ENCODE assay signal across 1 cellular context in the genomic region with DNA sequence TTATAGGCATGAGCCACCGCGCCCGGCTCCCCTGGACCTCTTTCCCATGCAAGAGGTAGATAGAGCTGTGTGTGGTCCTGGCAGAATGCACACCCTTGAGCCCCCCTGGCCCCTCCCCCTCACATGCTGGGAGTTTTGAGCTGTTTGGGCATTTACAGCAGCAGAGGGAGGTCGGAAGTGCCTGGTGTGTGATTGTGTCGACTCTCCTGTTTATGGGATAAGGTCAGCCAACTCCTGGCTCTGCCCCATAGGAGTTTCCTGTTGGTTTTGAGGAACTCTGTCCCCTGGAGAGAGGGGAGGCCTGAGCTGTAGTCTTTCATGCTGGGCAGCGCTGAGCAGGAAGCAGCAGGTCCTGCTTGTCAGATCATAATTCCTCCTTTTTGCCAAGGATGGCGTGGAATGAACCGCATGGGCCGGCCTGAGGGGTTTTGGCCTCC.
TF ChIP-seq lines count a peak whose summit lies in the region.

No MANE protein-coding gene starts in this region.

TF ChIP-seq in GM23338, 12 proteins besides CTCF, POLR2A, EP300 and RAD21:
- TF ChIP-seq POLR2AphosphoS5 (IDR thresholded peaks at IDR 0.05; ENCODE audit: low read depth), result no peak; the same call in 1 of the 2 replicates
- TF ChIP-seq ZNF114 (CRISPR knock-in tag; IDR thresholded peaks at IDR 0.05), result no peak
- TF ChIP-seq, protein P1, sequence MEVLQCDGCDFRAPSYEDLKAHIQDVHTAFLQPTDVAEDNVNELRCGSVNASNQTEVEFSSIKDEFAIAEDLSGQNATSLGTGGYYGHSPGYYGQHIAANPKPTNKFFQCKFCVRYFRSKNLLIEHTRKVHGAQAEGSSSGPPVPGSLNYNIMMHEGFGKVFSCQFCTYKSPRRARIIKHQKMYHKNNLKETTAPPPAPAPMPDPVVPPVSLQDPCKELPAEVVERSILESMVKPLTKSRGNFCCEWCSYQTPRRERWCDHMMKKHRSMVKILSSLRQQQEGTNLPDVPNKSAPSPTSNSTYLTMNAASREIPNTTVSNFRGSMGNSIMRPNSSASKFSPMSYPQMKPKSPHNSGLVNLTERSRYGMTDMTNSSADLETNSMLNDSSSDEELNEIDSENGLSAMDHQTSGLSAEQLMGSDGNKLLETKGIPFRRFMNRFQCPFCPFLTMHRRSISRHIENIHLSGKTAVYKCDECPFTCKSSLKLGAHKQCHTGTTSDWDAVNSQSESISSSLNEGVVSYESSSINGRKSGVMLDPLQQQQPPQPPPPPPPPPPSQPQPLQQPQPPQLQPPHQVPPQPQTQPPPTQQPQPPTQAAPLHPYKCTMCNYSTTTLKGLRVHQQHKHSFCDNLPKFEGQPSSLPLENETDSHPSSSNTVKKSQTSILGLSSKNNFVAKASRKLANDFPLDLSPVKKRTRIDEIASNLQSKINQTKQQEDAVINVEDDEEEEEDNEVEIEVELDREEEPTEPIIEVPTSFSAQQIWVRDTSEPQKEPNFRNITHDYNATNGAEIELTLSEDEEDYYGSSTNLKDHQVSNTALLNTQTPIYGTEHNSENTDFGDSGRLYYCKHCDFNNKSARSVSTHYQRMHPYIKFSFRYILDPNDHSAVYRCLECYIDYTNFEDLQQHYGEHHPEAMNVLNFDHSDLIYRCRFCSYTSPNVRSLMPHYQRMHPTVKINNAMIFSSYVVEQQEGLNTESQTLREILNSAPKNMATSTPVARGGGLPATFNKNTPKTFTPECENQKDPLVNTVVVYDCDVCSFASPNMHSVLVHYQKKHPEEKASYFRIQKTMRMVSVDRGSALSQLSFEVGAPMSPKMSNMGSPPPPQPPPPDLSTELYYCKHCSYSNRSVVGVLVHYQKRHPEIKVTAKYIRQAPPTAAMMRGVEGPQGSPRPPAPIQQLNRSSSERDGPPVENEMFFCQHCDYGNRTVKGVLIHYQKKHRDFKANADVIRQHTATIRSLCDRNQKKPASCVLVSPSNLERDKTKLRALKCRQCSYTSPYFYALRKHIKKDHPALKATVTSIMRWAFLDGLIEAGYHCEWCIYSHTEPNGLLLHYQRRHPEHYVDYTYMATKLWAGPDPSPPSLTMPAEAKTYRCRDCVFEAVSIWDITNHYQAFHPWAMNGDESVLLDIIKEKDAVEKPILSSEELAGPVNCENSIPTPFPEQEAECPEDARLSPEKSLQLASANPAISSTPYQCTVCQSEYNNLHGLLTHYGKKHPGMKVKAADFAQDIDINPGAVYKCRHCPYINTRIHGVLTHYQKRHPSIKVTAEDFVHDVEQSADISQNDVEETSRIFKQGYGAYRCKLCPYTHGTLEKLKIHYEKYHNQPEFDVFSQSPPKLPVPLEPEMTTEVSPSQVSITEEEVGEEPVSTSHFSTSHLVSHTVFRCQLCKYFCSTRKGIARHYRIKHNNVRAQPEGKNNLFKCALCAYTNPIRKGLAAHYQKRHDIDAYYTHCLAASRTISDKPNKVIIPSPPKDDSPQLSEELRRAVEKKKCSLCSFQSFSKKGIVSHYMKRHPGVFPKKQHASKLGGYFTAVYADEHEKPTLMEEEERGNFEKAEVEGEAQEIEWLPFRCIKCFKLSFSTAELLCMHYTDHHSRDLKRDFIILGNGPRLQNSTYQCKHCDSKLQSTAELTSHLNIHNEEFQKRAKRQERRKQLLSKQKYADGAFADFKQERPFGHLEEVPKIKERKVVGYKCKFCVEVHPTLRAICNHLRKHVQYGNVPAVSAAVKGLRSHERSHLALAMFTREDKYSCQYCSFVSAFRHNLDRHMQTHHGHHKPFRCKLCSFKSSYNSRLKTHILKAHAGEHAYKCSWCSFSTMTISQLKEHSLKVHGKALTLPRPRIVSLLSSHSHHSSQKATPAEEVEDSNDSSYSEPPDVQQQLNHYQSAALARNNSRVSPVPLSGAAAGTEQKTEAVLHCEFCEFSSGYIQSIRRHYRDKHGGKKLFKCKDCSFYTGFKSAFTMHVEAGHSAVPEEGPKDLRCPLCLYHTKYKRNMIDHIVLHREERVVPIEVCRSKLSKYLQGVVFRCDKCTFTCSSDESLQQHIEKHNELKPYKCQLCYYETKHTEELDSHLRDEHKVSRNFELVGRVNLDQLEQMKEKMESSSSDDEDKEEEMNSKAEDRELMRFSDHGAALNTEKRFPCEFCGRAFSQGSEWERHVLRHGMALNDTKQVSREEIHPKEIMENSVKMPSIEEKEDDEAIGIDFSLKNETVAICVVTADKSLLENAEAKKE (CRISPR knock-in tag; IDR thresholded peaks at IDR 0.05), result 0 out of 2 replicates have a peak, but pooled peaks have one; percentile 36
- no peak for TF ChIP-seq EZH2phosphoT487 (IDR thresholded peaks at IDR 0.05; ENCODE audit: unreplicated experiment)
- no peak for TF ChIP-seq JUNB (IDR thresholded peaks at IDR 0.05; ENCODE audit: unreplicated experiment)
- TF ChIP-seq NANOG (IDR thresholded peaks at IDR 0.05; ENCODE audit: borderline replicate concordance), result no peak
- TF ChIP-seq, protein P2, sequence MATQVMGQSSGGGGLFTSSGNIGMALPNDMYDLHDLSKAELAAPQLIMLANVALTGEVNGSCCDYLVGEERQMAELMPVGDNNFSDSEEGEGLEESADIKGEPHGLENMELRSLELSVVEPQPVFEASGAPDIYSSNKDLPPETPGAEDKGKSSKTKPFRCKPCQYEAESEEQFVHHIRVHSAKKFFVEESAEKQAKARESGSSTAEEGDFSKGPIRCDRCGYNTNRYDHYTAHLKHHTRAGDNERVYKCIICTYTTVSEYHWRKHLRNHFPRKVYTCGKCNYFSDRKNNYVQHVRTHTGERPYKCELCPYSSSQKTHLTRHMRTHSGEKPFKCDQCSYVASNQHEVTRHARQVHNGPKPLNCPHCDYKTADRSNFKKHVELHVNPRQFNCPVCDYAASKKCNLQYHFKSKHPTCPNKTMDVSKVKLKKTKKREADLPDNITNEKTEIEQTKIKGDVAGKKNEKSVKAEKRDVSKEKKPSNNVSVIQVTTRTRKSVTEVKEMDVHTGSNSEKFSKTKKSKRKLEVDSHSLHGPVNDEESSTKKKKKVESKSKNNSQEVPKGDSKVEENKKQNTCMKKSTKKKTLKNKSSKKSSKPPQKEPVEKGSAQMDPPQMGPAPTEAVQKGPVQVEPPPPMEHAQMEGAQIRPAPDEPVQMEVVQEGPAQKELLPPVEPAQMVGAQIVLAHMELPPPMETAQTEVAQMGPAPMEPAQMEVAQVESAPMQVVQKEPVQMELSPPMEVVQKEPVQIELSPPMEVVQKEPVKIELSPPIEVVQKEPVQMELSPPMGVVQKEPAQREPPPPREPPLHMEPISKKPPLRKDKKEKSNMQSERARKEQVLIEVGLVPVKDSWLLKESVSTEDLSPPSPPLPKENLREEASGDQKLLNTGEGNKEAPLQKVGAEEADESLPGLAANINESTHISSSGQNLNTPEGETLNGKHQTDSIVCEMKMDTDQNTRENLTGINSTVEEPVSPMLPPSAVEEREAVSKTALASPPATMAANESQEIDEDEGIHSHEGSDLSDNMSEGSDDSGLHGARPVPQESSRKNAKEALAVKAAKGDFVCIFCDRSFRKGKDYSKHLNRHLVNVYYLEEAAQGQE (IDR thresholded peaks at IDR 0.05; ENCODE audit: unreplicated experiment), result no peak
- TF ChIP-seq, protein P3, sequence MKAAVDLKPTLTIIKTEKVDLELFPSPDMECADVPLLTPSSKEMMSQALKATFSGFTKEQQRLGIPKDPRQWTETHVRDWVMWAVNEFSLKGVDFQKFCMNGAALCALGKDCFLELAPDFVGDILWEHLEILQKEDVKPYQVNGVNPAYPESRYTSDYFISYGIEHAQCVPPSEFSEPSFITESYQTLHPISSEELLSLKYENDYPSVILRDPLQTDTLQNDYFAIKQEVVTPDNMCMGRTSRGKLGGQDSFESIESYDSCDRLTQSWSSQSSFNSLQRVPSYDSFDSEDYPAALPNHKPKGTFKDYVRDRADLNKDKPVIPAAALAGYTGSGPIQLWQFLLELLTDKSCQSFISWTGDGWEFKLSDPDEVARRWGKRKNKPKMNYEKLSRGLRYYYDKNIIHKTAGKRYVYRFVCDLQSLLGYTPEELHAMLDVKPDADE (IDR thresholded peaks at IDR 0.05), result peak; percentile 54; the same call in 1 of the 2 replicates
- no peak for TF ChIP-seq ZNF331 (CRISPR knock-in tag; IDR thresholded peaks at IDR 0.05; ENCODE audit: low read depth)
- no peak; the same call in 1 of the 2 replicates for TF ChIP-seq CREB1 (CRISPR knock-in tag; IDR thresholded peaks at IDR 0.05; ENCODE audit: low read depth)
- no peak for TF ChIP-seq EZH2 (IDR thresholded peaks at IDR 0.05; ENCODE audit: low read depth, unreplicated experiment)
- no peak for TF ChIP-seq STAT1 (IDR thresholded peaks at IDR 0.05; ENCODE audit: unreplicated experiment)
